8 cellular contexts compared by ENCODE assay signal in genomic region chr2:8676191-8676914, GRCh38. TPM values are rescaled to one million over a fixed set of nuclear protein-coding genes. Genes with fewer than 3 reads are reported as not detected.
DNase-seq lines count a peak whose midpoint lies in the region; ATAC-seq and TF ChIP-seq lines count a peak whose summit lies in the region.

No MANE protein-coding gene starts in this region.

- H3K9ac ChIP-seq in skeletal muscle satellite cell (ENCODE audit: low read depth, low read length) = peak overlapping the region; percentile 80

- H3K4me1 ChIP-seq in skeletal muscle satellite cell (ENCODE audit: control insufficient read depth, insufficient read depth, low read length) = peaks cover 44% of the 10 kb centered on the region

- H3K27me3 ChIP-seq in skeletal muscle satellite cell (ENCODE audit: control insufficient read depth, insufficient read depth, low read length) = peaks cover 3% of the 10 kb centered on the region

- peak; percentile 75 for DNase-seq in GM04504 (ENCODE audit: low read depth)
- DNase-seq in cardiac fibroblast (ENCODE audit: low read depth in 2 of 2) = peak; percentile 69 to 90
- peak; percentile 75 for DNase-seq in inferior parietal cortex (ENCODE audit: extremely low spot score)
- DNase-seq in DMS79 treated with DMSO at 0.1 percent for 48 hours (lab: John Stamatoyannopoulos, UW) = no peak
- no peak for DNase-seq in NCI-H1694 treated with DMSO at 0.1 percent for 48 hours (lab: John Stamatoyannopoulos, UW)

- ATAC-seq in GM21723 (IDR thresholded peaks at IDR 0.05; ENCODE audit: unreplicated experiment) = no peak
- ATAC-seq in HG02610 (IDR thresholded peaks at IDR 0.05; ENCODE audit: unreplicated experiment) = no peak

- no peaks in the 10 kb centered on the region for H3K36me3 ChIP-seq in skeletal muscle satellite cell (ENCODE audit: insufficient read depth, low read length)

- peaks cover 6% of the 10 kb centered on the region for H3K9me3 ChIP-seq in skeletal muscle satellite cell (replicated peaks; ENCODE audit: low read length)

- H3K4me3 ChIP-seq in cardiac fibroblast (replicated peaks in 1 of 2; ENCODE audit: low read depth in 2 of 2, low read length in 2 of 2) = peak overlapping the region; percentile 34 to 37
- peak overlapping the region; percentile 64 for H3K4me3 ChIP-seq in skeletal muscle satellite cell (ENCODE audit: low read length)

- no peak for TF ChIP-seq CTCF in cardiac fibroblast (IDR thresholded peaks at IDR 0.05; ENCODE audit: low read depth, low read length)

- H3K4me2 ChIP-seq in skeletal muscle satellite cell (ENCODE audit: low read length) = peak overlapping the region; percentile 82

RNA-seq across cellular contexts. Expression of gene ID2, which starts 5.5 kb away (rescaled TPM):
- 81.1 and 89.3 TPM in 2 replicates for total RNA-seq in skeletal muscle satellite cell (2012; rRNA removed)

Comparison
In these comparisons a context has a peak if more than half of its experiments do, and no peak if none do; other contexts are left out.
1. DNase-seq: peak in GM04504 (single experiment), cardiac fibroblast (2 of 2) and inferior parietal cortex (single experiment); none in DMS79 treated with DMSO at 0.1 percent for 48 hours (single experiment) and NCI-H1694 treated with DMSO at 0.1 percent for 48 hours (single experiment).